ENCODE assay signal across 8 cellular contexts in the genomic region with DNA sequence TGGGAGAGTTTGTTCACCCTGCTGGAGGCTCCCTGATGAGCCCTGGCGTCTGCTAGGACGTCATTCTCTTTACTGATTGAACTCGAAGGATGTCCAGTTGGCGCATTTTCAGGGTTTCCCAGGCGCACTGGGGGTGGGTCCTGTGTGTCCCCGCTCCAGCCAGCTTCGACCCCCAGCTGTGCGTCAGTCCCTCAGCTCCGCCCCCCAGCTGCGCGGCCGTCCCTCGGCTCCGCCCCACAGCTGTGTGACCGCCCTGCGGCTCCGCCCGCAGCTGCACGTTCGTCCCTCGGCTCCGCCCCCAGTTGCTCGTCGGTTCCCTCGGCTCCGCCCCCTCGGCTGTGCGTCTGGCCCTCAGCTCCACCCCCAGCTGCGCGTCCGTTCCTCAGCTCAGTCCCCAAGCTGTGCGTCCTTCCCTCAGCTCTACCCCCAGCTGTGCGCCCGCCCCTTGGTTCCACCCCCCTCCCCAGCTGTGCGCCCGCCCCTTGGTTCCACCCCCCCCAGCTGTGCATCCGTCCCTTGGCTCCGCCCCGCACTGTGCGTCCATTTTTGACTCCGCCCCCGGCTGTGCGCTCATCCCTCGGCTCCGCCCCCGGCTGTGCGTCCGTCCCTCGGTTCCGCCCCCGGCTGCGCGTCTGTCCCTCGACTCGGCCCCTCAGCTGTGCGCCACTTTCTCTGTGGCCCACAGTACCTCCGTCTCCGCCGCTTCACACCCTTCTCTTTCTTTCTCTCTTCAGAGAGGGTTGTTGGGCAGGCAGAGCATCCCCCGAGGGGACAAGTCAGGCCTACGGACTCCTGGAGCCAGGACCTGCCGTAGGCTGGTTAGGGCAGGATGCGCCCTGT.
DNase-seq lines count a peak whose midpoint lies in the region; ATAC-seq and TF ChIP-seq lines count a peak whose summit lies in the region.

No MANE protein-coding gene starts in this region.

- H2BK15ac ChIP-seq in H9 (ENCODE audit: low read depth, low read length) = no peak overlapping the region

- no peak overlapping the region for H3K23ac ChIP-seq in H9 (ENCODE audit: insufficient read length, low read depth, low read length)

- TF ChIP-seq CTCF in H9 (conservative IDR thresholded peaks at IDR 0.05) (no peak), MM.1S (IDR thresholded peaks at IDR 0.05; ENCODE audit: low read length) (no peak), left ventricle myocardium inferior (IDR thresholded peaks at IDR 0.05; ENCODE audit: borderline replicate concordance) (peak; percentile 7), prostate gland (IDR thresholded peaks at IDR 0.05) (peak in 1 of 4 experiments; percentile 30), upper lobe of right lung (IDR thresholded peaks at IDR 0.05) (no peak)

- H3K9ac ChIP-seq in H9 (ENCODE audit: extremely low read depth, insufficient read length, low read length) = no peak overlapping the region
- H3K9ac ChIP-seq in MM.1S (ENCODE audit: low read length) = no peak overlapping the region

- no peaks in the 10 kb centered on the region for H3K9me2 ChIP-seq in MM.1S (replicated peaks; ENCODE audit: insufficient read depth, low read length)

- peak overlapping the region; percentile 50 to 76 for H3K4me3 Mint-ChIP-seq in H9
- peak overlapping the region; percentile 81 for H3K4me3 Mint-ChIP-seq in T-helper 1 cell treated with Interleukin-12 subunit alpha and Interleukin-12 subunit beta and Interleukin-4 antibody, amounts not matched to agents 30 μg/mL and 1 μg/mL, for 36 hours

- H3K14ac ChIP-seq in H9 (ENCODE audit: insufficient read depth, low read length) = no peak overlapping the region

- no peaks in the 10 kb centered on the region for H3K27me3 ChIP-seq in H9 (ENCODE audit: insufficient read depth, low read length)
- peaks cover 74% of the 10 kb centered on the region for H3K27me3 ChIP-seq in MM.1S (replicated peaks; ENCODE audit: insufficient read depth, low read length)
- H3K27me3 ChIP-seq in left ventricle myocardium inferior (ENCODE audit: low read depth) = no peaks in the 10 kb centered on the region
- no peaks in the 10 kb centered on the region for H3K27me3 ChIP-seq in prostate gland (replicated peaks; ENCODE audit: insufficient read depth)
- H3K27me3 ChIP-seq in upper lobe of right lung = no peaks in the 10 kb centered on the region

- no peaks in the 10 kb centered on the region for H3K27me3 Mint-ChIP-seq in H9 (ENCODE audit: low read depth)
- no peaks in the 10 kb centered on the region for H3K27me3 Mint-ChIP-seq in T-helper 1 cell treated with Interleukin-12 subunit alpha and Interleukin-12 subunit beta and Interleukin-4 antibody, amounts not matched to agents 30 μg/mL and 1 μg/mL, for 36 hours (ENCODE audit: low read depth)

- TF ChIP-seq POLR2A in prostate gland (IDR thresholded peaks at IDR 0.05) = peak; percentile 62

- no peaks in the 10 kb centered on the region for H3K9me3 ChIP-seq in H9 (ENCODE audit: control insufficient read depth, low read depth, low read length)
- no peaks in the 10 kb centered on the region for H3K9me3 ChIP-seq in MM.1S (replicated peaks; ENCODE audit: insufficient read depth, low read length)
- no peaks in the 10 kb centered on the region for H3K9me3 ChIP-seq in left ventricle myocardium inferior (replicated peaks)
- no peaks in the 10 kb centered on the region for H3K9me3 ChIP-seq in prostate gland
- no peaks in the 10 kb centered on the region for H3K9me3 ChIP-seq in upper lobe of right lung

- no peak overlapping the region for H4K5ac ChIP-seq in H9 (ENCODE audit: insufficient read length, low read depth, low read length)

- H4K8ac ChIP-seq in H9 (replicated peaks; ENCODE audit: insufficient read length, low read depth, low read length) = no peak overlapping the region

- H3K9me3 Mint-ChIP-seq in H9 = no peaks in the 10 kb centered on the region
- H3K9me3 Mint-ChIP-seq in T-helper 1 cell treated with Interleukin-12 subunit alpha and Interleukin-12 subunit beta and Interleukin-4 antibody, amounts not matched to agents 30 μg/mL and 1 μg/mL, for 36 hours = no peaks in the 10 kb centered on the region

- H4K20me1 ChIP-seq in H9 (ENCODE audit: control insufficient read depth, insufficient read depth, insufficient read length) (no peaks in the 10 kb centered on the region), MM.1S (ENCODE audit: insufficient read depth, low read length) (no peaks in the 10 kb centered on the region)

- H2BK20ac ChIP-seq in H9 (ENCODE audit: low read depth, low read length, poor library complexity, severe bottlenecking) = no peak overlapping the region

- peak overlapping the region; percentile 8 for H3K18ac ChIP-seq in H9 (ENCODE audit: insufficient read length, low read depth, low read length)

- H3T11ph ChIP-seq in H9 (ENCODE audit: low read length) = no peak overlapping the region

- peaks cover 3% of the 10 kb centered on the region for H3K23me2 ChIP-seq in H9 (ENCODE audit: insufficient read length, low read depth, low read length, poor library complexity, severe bottlenecking)

- H3K4me2 ChIP-seq in H9 (ENCODE audit: insufficient read depth, insufficient read length, low read length) (peak overlapping the region; percentile 39), MM.1S (ENCODE audit: low read depth, low read length) (peak overlapping the region; percentile 89)

- no peaks in the 10 kb centered on the region for H3K36me3 ChIP-seq in MM.1S (replicated peaks; ENCODE audit: insufficient read depth, low read length)
- no peaks in the 10 kb centered on the region for H3K36me3 ChIP-seq in left ventricle myocardium inferior
- no peaks in the 10 kb centered on the region for H3K36me3 ChIP-seq in prostate gland
- H3K36me3 ChIP-seq in upper lobe of right lung = no peaks in the 10 kb centered on the region

- ATAC-seq in upper lobe of right lung = peak; percentile 84

- H3K79me2 ChIP-seq in H9 (ENCODE audit: insufficient read depth, low read length) = peaks cover 1% of the 10 kb centered on the region; the same call in 1 of the 2 replicates
- no peaks in the 10 kb centered on the region for H3K79me2 ChIP-seq in MM.1S (ENCODE audit: low read length)

- H2BK5ac ChIP-seq in H9 (ENCODE audit: insufficient read length, low read length) = no peak overlapping the region

- H2BK12ac ChIP-seq in H9 (ENCODE audit: insufficient read length, low read depth, low read length) = no peak overlapping the region

- H3K36me3 Mint-ChIP-seq in H9 (ENCODE audit: insufficient read depth in 1 of 3, low read depth in 3 of 3) = peaks cover 0 to 16% (median 4%) of the 10 kb centered on the region in 3 experiments; a peak in 4 of 7 replicates
- no peaks in the 10 kb centered on the region for H3K36me3 Mint-ChIP-seq in T-helper 1 cell treated with Interleukin-12 subunit alpha and Interleukin-12 subunit beta and Interleukin-4 antibody, amounts not matched to agents 30 μg/mL and 1 μg/mL, for 36 hours (ENCODE audit: low read depth)

- H3F3A ChIP-seq in MM.1S (ENCODE audit: insufficient read depth, low read length) = no peaks in the 10 kb centered on the region

- intact Hi-C loops in left ventricle myocardium inferior (cut with micrococcal nuclease) = no loop called here
- intact Hi-C loops in prostate gland (cut with DNase I) = loop anchor here (2.0 kb wide), 1 partner anchor 54 kb away; no protein-coding TSS in a partner anchor
- intact Hi-C loops in upper lobe of right lung (cut with DNase I) = no loop called here

- H3K4me1 ChIP-seq in H9 (ENCODE audit: insufficient read depth, low read length) (peaks cover 4% of the 10 kb centered on the region; the same call in 1 of the 2 replicates), MM.1S (ENCODE audit: low read length) (no peaks in the 10 kb centered on the region), left ventricle myocardium inferior (peaks cover 41% of the 10 kb centered on the region), prostate gland (replicated peaks) (peaks cover 19% of the 10 kb centered on the region), upper lobe of right lung (peaks cover 51% of the 10 kb centered on the region)

- H2AFZ ChIP-seq in H9 (ENCODE audit: low read length) (no peak overlapping the region), MM.1S (ENCODE audit: low read length) (peak overlapping the region; percentile 23; the same call in 1 of the 2 replicates)

- H3K56ac ChIP-seq in H9 (ENCODE audit: insufficient read length, low read depth, low read length) = no peak overlapping the region

- WGBS in H9 (ENCODE audit: extremely low coverage, insufficient read length, low lambda C conversion rate) = no CpG with 5 or more reads among the region's 63 CpGs
- 5% methylated on average over 63 of the region's 63 CpGs for WGBS in prostate gland

- H3K27ac ChIP-seq in H9 (ENCODE audit: insufficient read length, low read depth, low read length) (no peak overlapping the region), MM.1S (ENCODE audit: low read length) (no peak overlapping the region), left ventricle myocardium inferior (replicated peaks) (peak overlapping the region; percentile 86), prostate gland (peak overlapping the region; percentile 82 to 96), upper lobe of right lung (peak overlapping the region; percentile 88)

- H3K4ac ChIP-seq in H9 (ENCODE audit: low read depth, low read length) = no peak overlapping the region

- peak overlapping the region; percentile 83 to 90 (median 85); a peak in 3 of 7 replicates for H3K27ac Mint-ChIP-seq in H9
- H3K27ac Mint-ChIP-seq in T-helper 1 cell treated with Interleukin-12 subunit alpha and Interleukin-12 subunit beta and Interleukin-4 antibody, amounts not matched to agents 30 μg/mL and 1 μg/mL, for 36 hours = peak overlapping the region; percentile 77

- no peak overlapping the region for H2AK5ac ChIP-seq in H9 (ENCODE audit: insufficient read length, low read length)

- H3K4me1 Mint-ChIP-seq in H9 = peaks cover 20 to 23% of the 10 kb centered on the region in 2 experiments
- peaks cover 6% of the 10 kb centered on the region for H3K4me1 Mint-ChIP-seq in T-helper 1 cell treated with Interleukin-12 subunit alpha and Interleukin-12 subunit beta and Interleukin-4 antibody, amounts not matched to agents 30 μg/mL and 1 μg/mL, for 36 hours (ENCODE audit: low read depth)

- H4K91ac ChIP-seq in H9 (ENCODE audit: insufficient read length, low read depth, low read length) = no peak overlapping the region

- DNase-seq in ELF-1 (ENCODE audit: low read depth, low spot score) (peak; percentile 98), H9 (peak; percentile 98), MM.1S (peak; percentile 95), amniotic stem cell (lab: John Stamatoyannopoulos, UW) (peak; percentile 98), left ventricle myocardium inferior (peak; percentile 99), prostate gland (ENCODE audit: low spot score) (peak; percentile 96), upper lobe of right lung (peak; percentile 99)

- no peak overlapping the region for H2BK120ac ChIP-seq in H9 (ENCODE audit: low read depth, low read length, poor library complexity, severe bottlenecking)

- no peaks in the 10 kb centered on the region for H3K79me1 ChIP-seq in H9 (ENCODE audit: insufficient read depth, low read depth, low read length, poor library complexity, severe bottlenecking)

- H3K4me3 ChIP-seq in MM.1S (ENCODE audit: low read length) (peak overlapping the region; percentile 51), left ventricle myocardium inferior (peak overlapping the region; percentile 67), prostate gland (peak overlapping the region; percentile 29 to 35), upper lobe of right lung (peak overlapping the region; percentile 41)

Comparison
In these comparisons a context has a peak if more than half of its experiments do, and no peak if none do; other contexts are left out.
1. H3K27ac ChIP-seq: peak in left ventricle myocardium inferior (single experiment), prostate gland (2 of 2) and upper lobe of right lung (single experiment); none in H9 (single experiment) and MM.1S (single experiment).
2. Peak in every context shown above with its lines, with median percentiles within 50 percentile points of each other: DNase-seq and H3K4me3 ChIP-seq.